8 cellular contexts compared by ENCODE assay signal in genomic region chr3:27368831-27369607, GRCh38. TPM values are rescaled to one million over a fixed set of nuclear protein-coding genes. Genes with fewer than 3 reads are reported as not detected.
DNase-seq lines count a peak whose midpoint lies in the region; ATAC-seq and TF ChIP-seq lines count a peak whose summit lies in the region.

NEK10 (minus strand) TSS chr3:27369383; CDS start chr3:27352882, 16,501 bp downstream.

- H3K27ac ChIP-seq in HUES6 (ENCODE audit: low read depth, low read length) (no peak within 1 kb of the TSS), PC-9 (no peak within 1 kb of the TSS)
- peak within 1 kb of the TSS; percentile 11 for H3K27ac ChIP-seq in naive thymus-derived CD4-positive, alpha-beta T cell (ENCODE audit: low read depth, low read length)

- H3K36me3 Mint-ChIP-seq in Caco-2 (ENCODE audit: insufficient read depth, unreplicated experiment) = peaks cover 15% of the 10 kb centered on the region
- peaks cover 1% of the 10 kb centered on the region for H3K36me3 Mint-ChIP-seq in activated T-helper 1 cell treated with anti-CD3 and anti-CD28 coated beads, Interleukin-12 subunit alpha, Interleukin-12 subunit beta, Interleukin-2, Interleukin-4 antibody, amounts not matched to agents 30 ng/mL and 10 ng/mL and 1 ng/mL, durations not matched to agents 14 hours and 24 hours and 36 hours (ENCODE audit: low read depth)
- H3K36me3 Mint-ChIP-seq in naive thymus-derived CD4-positive, alpha-beta T cell = no peaks in the 10 kb centered on the region

- no peaks in the 10 kb centered on the region for H3K4me1 Mint-ChIP-seq in Caco-2 (ENCODE audit: low read depth, unreplicated experiment)
- peaks cover 16% of the 10 kb centered on the region for H3K4me1 Mint-ChIP-seq in activated T-helper 1 cell treated with anti-CD3 and anti-CD28 coated beads, Interleukin-12 subunit alpha, Interleukin-12 subunit beta, Interleukin-2, Interleukin-4 antibody, amounts not matched to agents 30 ng/mL and 10 ng/mL and 1 ng/mL, durations not matched to agents 14 hours and 24 hours and 36 hours (ENCODE audit: low read depth)
- peaks cover 7 to 18% (median 14%) of the 10 kb centered on the region in 7 donors for H3K4me1 Mint-ChIP-seq in naive thymus-derived CD4-positive, alpha-beta T cell

- H3K9me3 Mint-ChIP-seq in Caco-2 (ENCODE audit: unreplicated experiment) = no peaks in the 10 kb centered on the region
- no peaks in the 10 kb centered on the region for H3K9me3 Mint-ChIP-seq in activated T-helper 1 cell treated with anti-CD3 and anti-CD28 coated beads, Interleukin-12 subunit alpha, Interleukin-12 subunit beta, Interleukin-2, Interleukin-4 antibody, amounts not matched to agents 30 ng/mL and 10 ng/mL and 1 ng/mL, durations not matched to agents 14 hours and 24 hours and 36 hours
- peaks cover 0 to 3% (median 0%) of the 10 kb centered on the region in 11 donors for H3K9me3 Mint-ChIP-seq in naive thymus-derived CD4-positive, alpha-beta T cell

- CTCF ChIA-PET in Caco-2 (lab: Charles Lee) = no interaction called here
- CTCF ChIA-PET in PC-9 (lab: Charles Lee) = no interaction called here
- CTCF ChIA-PET in naive thymus-derived CD4-positive, alpha-beta T cell (lab: Charles Lee) = interaction anchor here (0.6 to 1.2 kb wide), 3 partner anchors 11 to 216 kb away, joined by 3 to 5 read pairs (median 3); no protein-coding TSS in a partner anchor

- intact Hi-C loops in Caco-2 (cut with micrococcal nuclease; ENCODE audit: unreplicated experiment) = loop anchor here (1.0 kb wide), 1 partner anchor 52 kb away; no protein-coding TSS in a partner anchor
- intact Hi-C loops in PC-9 (cut with micrococcal nuclease; ENCODE audit: unreplicated experiment) = no loop called here
- intact Hi-C loops in activated T-helper 1 cell treated with anti-CD3 and anti-CD28 coated beads, Interleukin-12 subunit alpha, Interleukin-12 subunit beta, Interleukin-2, Interleukin-4 antibody, amounts not matched to agents 30 ng/mL and 10 ng/mL and 1 ng/mL, durations not matched to agents 14 hours and 24 hours and 36 hours (cut with micrococcal nuclease) = loop anchor here (1.0 to 2.0 kb wide), 6 partner anchors 11 to 980 kb away; partner anchors contain the start of genes CMC1 and SLC4A7
- intact Hi-C loops in naive thymus-derived CD4-positive, alpha-beta T cell (cut with micrococcal nuclease) = loop anchor here (1.0 to 5.0 kb wide), 10 partner anchors 9 to 1587 kb away; partner anchors contain the start of genes SLC4A7 (in 2 of the 2) and NGLY1 (in 1 of the 2)

- POLR2A ChIA-PET in Caco-2 (lab: Charles Lee) (interaction anchor here (0.6 kb wide), 1 partner anchor 101 kb away, joined by 3 read pairs; no protein-coding TSS in a partner anchor), PC-9 (lab: Charles Lee; ENCODE audit: unreplicated experiment) (no interaction called here)
- POLR2A ChIA-PET in naive thymus-derived CD4-positive, alpha-beta T cell (lab: Charles Lee) = interaction anchor here (1.0 to 1.1 kb wide), 2 partner anchors 10 to 116 kb away, joined by 3 read pairs; partner anchors contain the start of gene SLC4A7

- TF ChIP-seq CTCF in Caco-2 (IDR thresholded peaks at IDR 0.05; ENCODE audit: insufficient read depth in 1 of 2, low read depth in 1 of 2, low read length in 1 of 2, severe bottlenecking in 1 of 2, unreplicated experiment in 1 of 2) (peak; percentile 6 to 20), PC-9 (conservative IDR thresholded peaks at IDR 0.05) (no peak)

- peaks cover 2% of the 10 kb centered on the region for H3K27me3 Mint-ChIP-seq in Caco-2 (ENCODE audit: insufficient read depth, unreplicated experiment)
- H3K27me3 Mint-ChIP-seq in activated T-helper 1 cell treated with anti-CD3 and anti-CD28 coated beads, Interleukin-12 subunit alpha, Interleukin-12 subunit beta, Interleukin-2, Interleukin-4 antibody, amounts not matched to agents 30 ng/mL and 10 ng/mL and 1 ng/mL, durations not matched to agents 14 hours and 24 hours and 36 hours (ENCODE audit: insufficient read depth) = peaks cover 4% of the 10 kb centered on the region
- H3K27me3 Mint-ChIP-seq in naive thymus-derived CD4-positive, alpha-beta T cell = peaks cover 0 to 4% (median 0%) of the 10 kb centered on the region in 5 donors

- H3K9me3 ChIP-seq in Caco-2 (no peaks in the 10 kb centered on the region), HUES6 (ENCODE audit: control insufficient read depth, insufficient read depth, low read depth, low read length) (no peaks in the 10 kb centered on the region), PC-9 (ENCODE audit: insufficient read depth, low read depth) (no peaks in the 10 kb centered on the region)
- no peaks in the 10 kb centered on the region for H3K9me3 ChIP-seq in naive thymus-derived CD4-positive, alpha-beta T cell (ENCODE audit: control insufficient read depth in 2 of 3, low read length in 3 of 3)

- H4K20me1 ChIP-seq in PC-9 (ENCODE audit: insufficient read depth) = no peaks in the 10 kb centered on the region

- DNase-seq in Caco-2 (peak; percentile 90 to 93), PC-9 (peak; percentile 62 to 89), fibroblast of peridontal ligament (ENCODE audit: extremely low read depth) (peak; percentile 72)
- DNase-seq in activated T-helper 1 cell treated with anti-CD3 and anti-CD28 coated beads, Interleukin-12 subunit alpha, Interleukin-12 subunit beta, Interleukin-2, Interleukin-4 antibody, amounts not matched to agents 30 ng/mL and 10 ng/mL and 1 ng/mL, durations not matched to agents 14 hours and 24 hours and 36 hours (ENCODE audit: low spot score) = peak; percentile 88
- DNase-seq in naive thymus-derived CD4-positive, alpha-beta T cell = peak; percentile 86 to 94 (median 91)
- DNase-seq in stimulated activated CD8-positive, alpha-beta memory T cell treated with anti-CD3 and anti-CD28 coated beads, Interleukin-7, amount 100 ng/mL, for 4 hours (ENCODE audit: low read depth in 2 of 2) = peak; percentile 78 to 83

- H3K27me3 ChIP-seq in Caco-2 (replicated peaks; ENCODE audit: control insufficient read depth, insufficient read depth, low read length) = no peaks in the 10 kb centered on the region
- H3K27me3 ChIP-seq in HUES6 (ENCODE audit: control insufficient read depth, insufficient read depth, low read length) = no peaks in the 10 kb centered on the region
- H3K27me3 ChIP-seq in PC-9 (ENCODE audit: insufficient read depth, low read depth) = no peaks in the 10 kb centered on the region
- H3K27me3 ChIP-seq in naive thymus-derived CD4-positive, alpha-beta T cell (ENCODE audit: control insufficient read depth in 2 of 2, insufficient read depth in 2 of 2, low read length in 2 of 2) = no peaks in the 10 kb centered on the region

- peak within 1 kb of the TSS; percentile 71 for H3K4me2 ChIP-seq in PC-9

- peak within 1 kb of the TSS; percentile 71 for H3K4me3 ChIP-seq in Caco-2 (ENCODE audit: low read depth, low read length)
- peak within 1 kb of the TSS; percentile 84 for H3K4me3 ChIP-seq in HUES6 (ENCODE audit: low read depth, low read length)
- H3K4me3 ChIP-seq in PC-9 = peak within 1 kb of the TSS; percentile 53
- H3K4me3 ChIP-seq in naive thymus-derived CD4-positive, alpha-beta T cell (ENCODE audit: low read length) = peak within 1 kb of the TSS; percentile 96

- H3F3A ChIP-seq in PC-9 (ENCODE audit: insufficient read depth, low read depth) = peaks cover 11% of the 10 kb centered on the region; the same call in 1 of the 2 replicates

- no peaks in the 10 kb centered on the region for H3K79me2 ChIP-seq in PC-9 (ENCODE audit: low read depth)

- H3K9ac ChIP-seq in HUES6 (ENCODE audit: low read length) = peak within 1 kb of the TSS; percentile 47

- peak; percentile 100 for ATAC-seq in GM21423 (IDR thresholded peaks at IDR 0.05; ENCODE audit: unreplicated experiment)
- peak; percentile 100 for ATAC-seq in naive thymus-derived CD4-positive, alpha-beta T cell

- H2AFZ ChIP-seq in PC-9 = peak within 1 kb of the TSS; percentile 76

- H3K4me1 ChIP-seq in Caco-2 = no peaks in the 10 kb centered on the region
- H3K4me1 ChIP-seq in HUES6 (ENCODE audit: control insufficient read depth, insufficient read depth, low read length) = no peaks in the 10 kb centered on the region; the same call in 1 of the 2 replicates
- no peaks in the 10 kb centered on the region for H3K4me1 ChIP-seq in PC-9 (replicated peaks; ENCODE audit: insufficient read depth)
- peaks cover 5 to 9% of the 10 kb centered on the region in 2 donors for H3K4me1 ChIP-seq in naive thymus-derived CD4-positive, alpha-beta T cell (ENCODE audit: control insufficient read depth in 2 of 2, insufficient read depth in 2 of 2, low read length in 2 of 2)

- H3K27ac Mint-ChIP-seq in Caco-2 (ENCODE audit: unreplicated experiment) = peak within 1 kb of the TSS; percentile 51
- H3K27ac Mint-ChIP-seq in activated T-helper 1 cell treated with anti-CD3 and anti-CD28 coated beads, Interleukin-12 subunit alpha, Interleukin-12 subunit beta, Interleukin-2, Interleukin-4 antibody, amounts not matched to agents 30 ng/mL and 10 ng/mL and 1 ng/mL, durations not matched to agents 14 hours and 24 hours and 36 hours = peak within 1 kb of the TSS; percentile 52
- peak within 1 kb of the TSS; percentile 26 to 91 (median 85) for H3K27ac Mint-ChIP-seq in naive thymus-derived CD4-positive, alpha-beta T cell

- no peaks in the 10 kb centered on the region for H3K9me2 ChIP-seq in PC-9 (ENCODE audit: insufficient read depth)

- peak within 1 kb of the TSS; percentile 93 for H3K4me3 Mint-ChIP-seq in Caco-2 (ENCODE audit: unreplicated experiment)
- peak within 1 kb of the TSS; percentile 89 for H3K4me3 Mint-ChIP-seq in activated T-helper 1 cell treated with anti-CD3 and anti-CD28 coated beads, Interleukin-12 subunit alpha, Interleukin-12 subunit beta, Interleukin-2, Interleukin-4 antibody, amounts not matched to agents 30 ng/mL and 10 ng/mL and 1 ng/mL, durations not matched to agents 14 hours and 24 hours and 36 hours
- H3K4me3 Mint-ChIP-seq in naive thymus-derived CD4-positive, alpha-beta T cell = peak within 1 kb of the TSS; percentile 81 to 96 (median 93)

- H3K36me3 ChIP-seq in Caco-2 (ENCODE audit: control insufficient read depth, insufficient read depth, low read length) (no peaks in the 10 kb centered on the region), HUES6 (ENCODE audit: control insufficient read depth, insufficient read depth, low read length) (peaks cover 7% of the 10 kb centered on the region; the same call in 1 of the 2 replicates), PC-9 (ENCODE audit: low read depth) (no peaks in the 10 kb centered on the region)
- peaks cover 0 to 3% (median 0%) of the 10 kb centered on the region in 3 experiments for H3K36me3 ChIP-seq in naive thymus-derived CD4-positive, alpha-beta T cell (ENCODE audit: control insufficient read depth in 2 of 3, insufficient read depth in 3 of 3, low read length in 3 of 3)

- BruUV-seq in Caco-2 (replicated peaks; lab: Mats Ljungman, UMichigan) (no TSS peak), PC-9 (replicated peaks; lab: Mats Ljungman, UMichigan) (no TSS peak)

RNA-seq across cellular contexts. Expression of gene NEK10, which starts in this region (rescaled TPM):
- total RNA-seq in Caco-2 (2022) (0.30 and 0.39 TPM in 2 replicates), PC-9 (2021) (1.7 and 4.3 TPM in 2 replicates)
- total RNA-seq in activated T-helper 1 cell treated with anti-CD3 and anti-CD28 coated beads, Interleukin-12 subunit alpha, Interleukin-12 subunit beta, Interleukin-2, Interleukin-4 antibody, amounts not matched to agents 30 ng/mL and 10 ng/mL and 1 ng/mL, durations not matched to agents 14 hours and 24 hours and 36 hours = 0.54 and 0.57 TPM in 2 replicates
- 1 to 10 TPM in 2 of 5 experiments, under 1 TPM in 3; 0.64 to 2.0 (median 0.95) TPM for total RNA-seq in naive thymus-derived CD4-positive, alpha-beta T cell
- not detected for polyA plus RNA-seq in naive thymus-derived CD4-positive, alpha-beta T cell

Comparison
In these comparisons a context has a peak if more than half of its experiments do, and no peak if none do; other contexts are left out.
1. Peak in DNase-seq and H3K4me3 ChIP-seq in Caco-2; RNA of the gene not detected or under 1 TPM.
2. Peak in DNase-seq in activated T-helper 1 cell treated with anti-CD3 and anti-CD28 coated beads, Interleukin-12 subunit alpha, Interleukin-12 subunit beta, Interleukin-2, Interleukin-4 antibody, amounts not matched to agents 30 ng/mL and 10 ng/mL and 1 ng/mL, durations not matched to agents 14 hours and 24 hours and 36 hours; RNA of the gene not detected or under 1 TPM.